Comparison of ENCODE assay signal across 8 cellular contexts in the genomic region with DNA sequence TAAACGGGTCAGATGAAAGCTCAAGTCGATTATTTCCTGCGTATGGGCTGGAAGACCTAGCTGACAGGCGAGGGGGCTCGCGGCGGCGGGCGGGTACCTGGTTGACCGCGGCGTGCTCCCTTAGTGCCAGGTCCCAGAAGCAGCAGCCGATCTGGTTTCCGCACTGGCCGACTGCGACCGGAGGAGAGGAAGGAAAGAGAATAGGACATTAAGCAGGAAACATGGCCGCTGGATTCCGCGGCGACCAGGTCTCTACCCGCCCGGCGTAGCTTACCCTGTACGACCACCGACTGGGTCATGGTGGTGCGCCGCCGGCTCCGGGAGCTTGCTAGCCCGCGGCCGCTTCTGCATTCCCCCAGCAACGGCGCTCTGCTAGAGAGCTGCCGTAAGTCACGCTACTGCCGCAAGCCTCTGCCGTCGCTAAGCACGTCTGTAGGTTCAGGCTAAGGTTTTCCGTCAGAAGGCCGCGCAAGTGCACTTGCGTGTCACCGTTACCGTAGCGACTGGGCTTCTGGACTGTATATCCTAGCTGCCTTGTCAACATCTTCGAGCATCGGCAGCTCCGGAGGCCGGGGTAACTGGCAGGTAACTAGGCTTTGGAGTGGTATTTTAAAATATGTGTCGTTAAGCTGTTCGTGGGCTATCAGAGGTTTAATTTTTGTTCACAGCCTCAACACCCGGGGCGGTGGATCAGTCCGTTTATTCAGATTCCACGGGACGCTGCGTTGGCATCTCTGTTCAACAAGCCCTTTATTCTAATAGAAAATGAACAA. TPM values are rescaled to one million over a fixed set of nuclear protein-coding genes. Genes with fewer than 3 reads are reported as not detected.
DNase-seq lines count a peak whose midpoint lies in the region; ATAC-seq and TF ChIP-seq lines count a peak whose summit lies in the region.

A gene with protein sequence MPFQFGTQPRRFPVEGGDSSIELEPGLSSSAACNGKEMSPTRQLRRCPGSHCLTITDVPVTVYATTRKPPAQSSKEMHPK (plus strand): TSS at position 456 of the 773 bp plus-strand sequence. CDS start 11,693 bp downstream, outside the sequence.
A gene with protein sequence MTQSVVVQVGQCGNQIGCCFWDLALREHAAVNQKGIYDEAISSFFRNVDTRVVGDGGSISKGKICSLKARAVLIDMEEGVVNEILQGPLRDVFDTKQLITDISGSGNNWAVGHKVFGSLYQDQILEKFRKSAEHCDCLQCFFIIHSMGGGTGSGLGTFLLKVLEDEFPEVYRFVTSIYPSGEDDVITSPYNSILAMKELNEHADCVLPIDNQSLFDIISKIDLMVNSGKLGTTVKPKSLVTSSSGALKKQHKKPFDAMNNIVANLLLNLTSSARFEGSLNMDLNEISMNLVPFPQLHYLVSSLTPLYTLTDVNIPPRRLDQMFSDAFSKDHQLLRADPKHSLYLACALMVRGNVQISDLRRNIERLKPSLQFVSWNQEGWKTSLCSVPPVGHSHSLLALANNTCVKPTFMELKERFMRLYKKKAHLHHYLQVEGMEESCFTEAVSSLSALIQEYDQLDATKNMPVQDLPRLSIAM (minus strand): TSS at position 347 of the 773 bp plus-strand sequence. CDS start 48 bp downstream, at position 299.

- H3K36me3 Mint-ChIP-seq in Caco-2 (ENCODE audit: insufficient read depth, unreplicated experiment) (peaks cover 6% of the 10 kb centered on the region), endothelial cell (ENCODE audit: low read depth, unreplicated experiment) (no peaks in the 10 kb centered on the region)
- peaks cover 6% of the 10 kb centered on the region for H3K36me3 Mint-ChIP-seq in activated CD8-positive, alpha-beta memory T cell treated with anti-CD3 and anti-CD28 coated beads, Interleukin-2, amount 10 ng/mL, durations not matched to agents 7 days and 5 days

- CTCF ChIA-PET in Caco-2 (lab: Charles Lee) = interaction anchor here (1.1 to 2.0 kb wide), 4 partner anchors 12 to 76 kb away, joined by 4 to 16 read pairs (median 8); no protein-coding TSS in a partner anchor
- CTCF ChIA-PET in activated CD8-positive, alpha-beta memory T cell treated with anti-CD3 and anti-CD28 coated beads, Interleukin-2, amount 10 ng/mL, durations not matched to agents 7 days and 5 days (lab: Charles Lee) = interaction anchor here (0.9 to 3.9 kb wide), 12 partner anchors 9 to 1129 kb away, joined by 3 to 66 read pairs (median 5); a partner anchor contains a TSS

- intact Hi-C loops in Caco-2 (cut with micrococcal nuclease; ENCODE audit: unreplicated experiment) = no loop called here

- H3K9me3 Mint-ChIP-seq in Caco-2 (ENCODE audit: unreplicated experiment) = no peaks in the 10 kb centered on the region
- H3K9me3 Mint-ChIP-seq in activated CD8-positive, alpha-beta memory T cell treated with anti-CD3 and anti-CD28 coated beads, Interleukin-2, amount 10 ng/mL, durations not matched to agents 7 days and 5 days (ENCODE audit: low read depth) = no peaks in the 10 kb centered on the region
- H3K9me3 Mint-ChIP-seq in endothelial cell (ENCODE audit: unreplicated experiment) = no peaks in the 10 kb centered on the region

- WGBS in mesodermal cell (ENCODE audit: insufficient coverage in 2 of 2), 2 experiments = 0 to 1% methylated on average over 50 to 57 of the region's 60 CpGs

- no peaks in the 10 kb centered on the region; the same call in 1 of the 2 replicates for H3K27me3 ChIP-seq in Caco-2 (replicated peaks; ENCODE audit: control insufficient read depth, insufficient read depth, low read length)

- no peaks in the 10 kb centered on the region for H3K36me3 ChIP-seq in Caco-2 (ENCODE audit: control insufficient read depth, insufficient read depth, low read length)
- H3K36me3 ChIP-seq in mesodermal cell (ENCODE audit: control insufficient read depth, insufficient read depth, low read length) = peaks cover 11% of the 10 kb centered on the region

- ATAC-seq in GM21360 (IDR thresholded peaks at IDR 0.05; ENCODE audit: unreplicated experiment) = peak; percentile 98
- peak; percentile 95 for ATAC-seq in activated CD8-positive, alpha-beta memory T cell treated with anti-CD3 and anti-CD28 coated beads, Interleukin-2, amount 10 ng/mL, durations not matched to agents 7 days and 5 days

- H3K4me1 Mint-ChIP-seq in Caco-2 (ENCODE audit: low read depth, unreplicated experiment) (peaks cover 6% of the 10 kb centered on the region), endothelial cell (ENCODE audit: unreplicated experiment) (peaks cover 2% of the 10 kb centered on the region)
- H3K4me1 Mint-ChIP-seq in activated CD8-positive, alpha-beta memory T cell treated with anti-CD3 and anti-CD28 coated beads, Interleukin-2, amount 10 ng/mL, durations not matched to agents 7 days and 5 days = peaks cover 7% of the 10 kb centered on the region

- TF ChIP-seq CTCF in Caco-2 (IDR thresholded peaks at IDR 0.05; ENCODE audit: insufficient read depth in 1 of 2, low read depth in 1 of 2, low read length in 1 of 2, severe bottlenecking in 1 of 2, unreplicated experiment in 1 of 2) (peak in 1 of 2 experiments; percentile 21), endothelial cell (IDR thresholded peaks at IDR 0.05; ENCODE audit: unreplicated experiment) (no peak)

- BruUV-seq in Caco-2 (replicated peaks; lab: Mats Ljungman, UMichigan) = no TSS peak

- H3K27me3 Mint-ChIP-seq in Caco-2 (ENCODE audit: insufficient read depth, unreplicated experiment) = peaks cover 10% of the 10 kb centered on the region
- H3K27me3 Mint-ChIP-seq in activated CD8-positive, alpha-beta memory T cell treated with anti-CD3 and anti-CD28 coated beads, Interleukin-2, amount 10 ng/mL, durations not matched to agents 7 days and 5 days = peaks cover 30% of the 10 kb centered on the region
- H3K27me3 Mint-ChIP-seq in endothelial cell (ENCODE audit: unreplicated experiment) = no peaks in the 10 kb centered on the region

- H3K27ac ChIP-seq in mesodermal cell (ENCODE audit: low read depth, low read length, severe bottlenecking) = peak within 1 kb of the TSS; percentile 78

- H3K4me3 Mint-ChIP-seq in Caco-2 (ENCODE audit: unreplicated experiment) (no peak within 1 kb of the TSS), endothelial cell (ENCODE audit: unreplicated experiment) (no peak within 1 kb of the TSS)
- H3K4me3 Mint-ChIP-seq in activated CD8-positive, alpha-beta memory T cell treated with anti-CD3 and anti-CD28 coated beads, Interleukin-2, amount 10 ng/mL, durations not matched to agents 7 days and 5 days = no peak within 1 kb of the TSS

- POLR2A ChIA-PET in Caco-2 (lab: Charles Lee) = interaction anchor here (0.6 to 0.8 kb wide), 5 partner anchors 29 to 604 kb away, joined by 3 to 6 read pairs (median 3); a partner anchor contains a TSS

- H3K4me1 ChIP-seq in Caco-2 (peaks cover 3% of the 10 kb centered on the region; the same call in 1 of the 2 replicates), mesodermal cell (ENCODE audit: control insufficient read depth, insufficient read depth, low read length, poor library complexity, severe bottlenecking) (peaks cover 3% of the 10 kb centered on the region)

- DNase-seq in Caco-2 = peak; percentile 88 to 93
- DNase-seq in HT-29 (ENCODE audit: low spot score) = peak; percentile 91
- peak; percentile 94 to 95 for DNase-seq in NOMO-1 (lab: John Stamatoyannopoulos, UW; ENCODE audit: unreplicated experiment in 2 of 2)
- DNase-seq in activated CD8-positive, alpha-beta memory T cell treated with anti-CD3 and anti-CD28 coated beads, Interleukin-2, amount 10 ng/mL, durations not matched to agents 7 days and 5 days = peak; percentile 96
- peak; percentile 84 for DNase-seq in endothelial cell (ENCODE audit: low spot score)
- peak; percentile 77 to 82 for DNase-seq in stimulated activated CD8-positive, alpha-beta memory T cell treated with anti-CD3 and anti-CD28 coated beads, Interleukin-15, amount 100 ng/mL, for 4 hours (ENCODE audit: low read depth in 2 of 2)

- no peak within 1 kb of the TSS for H3K27ac Mint-ChIP-seq in Caco-2 (ENCODE audit: unreplicated experiment)
- H3K27ac Mint-ChIP-seq in activated CD8-positive, alpha-beta memory T cell treated with anti-CD3 and anti-CD28 coated beads, Interleukin-2, amount 10 ng/mL, durations not matched to agents 7 days and 5 days = no peak within 1 kb of the TSS
- no peak within 1 kb of the TSS for H3K27ac Mint-ChIP-seq in endothelial cell (ENCODE audit: unreplicated experiment)

- no peaks in the 10 kb centered on the region for H3K9me3 ChIP-seq in Caco-2
- no peaks in the 10 kb centered on the region for H3K9me3 ChIP-seq in mesodermal cell (ENCODE audit: control insufficient read depth, low read length)

- peak within 1 kb of the TSS; percentile 77 for H3K4me3 ChIP-seq in Caco-2 (ENCODE audit: low read depth, low read length)
- peak within 1 kb of the TSS; percentile 81 for H3K4me3 ChIP-seq in mesodermal cell (ENCODE audit: extremely low read depth, insufficient read depth, low read length, poor library complexity, severe bottlenecking)

RNA-seq across cellular contexts. Expression of the first gene that starts in this region (rescaled TPM):
- total RNA-seq in Caco-2 (2022) = 1.9 and 2.0 TPM in 2 replicates
- total RNA-seq in HT-29 (2014; rRNA removed; shearing (Covaris generic)) = 0.20 and 0.89 TPM in 2 replicates
- total RNA-seq in activated CD8-positive, alpha-beta memory T cell treated with anti-CD3 and anti-CD28 coated beads, Interleukin-2, amount 10 ng/mL, durations not matched to agents 7 days and 5 days = 1 to 10 TPM; 4.1 to 4.5 TPM
- total RNA-seq in endothelial cell (ENCODE audit: unreplicated experiment) = 20.9 TPM
- polyA plus RNA-seq in mesodermal cell (2013, experiment 1 of 2) = 19.9 TPM
- 19.4 TPM for polyA plus RNA-seq in mesodermal cell (2013, experiment 2 of 2)

RNA-seq across cellular contexts. Expression of the second gene that starts in this region (rescaled TPM):
- 26.3 and 30.8 TPM in 2 replicates for total RNA-seq in Caco-2 (2022)
- total RNA-seq in HT-29 (2014; rRNA removed; shearing (Covaris generic)) = 9.5 and 11.6 TPM in 2 replicates
- total RNA-seq in activated CD8-positive, alpha-beta memory T cell treated with anti-CD3 and anti-CD28 coated beads, Interleukin-2, amount 10 ng/mL, durations not matched to agents 7 days and 5 days = 10 to 100 TPM; 20.7 to 28.7 TPM
- total RNA-seq in endothelial cell (ENCODE audit: unreplicated experiment) = 13.7 TPM
- polyA plus RNA-seq in mesodermal cell (2013, experiment 1 of 2) = 18.4 TPM
- 21.7 TPM for polyA plus RNA-seq in mesodermal cell (2013, experiment 2 of 2)

Comparison
In these comparisons a context has a peak if more than half of its experiments do, and no peak if none do; other contexts are left out.
1. Peak in every context shown above with its lines: DNase-seq, ATAC-seq, H3K4me3 ChIP-seq and H3K27ac ChIP-seq.